Comparison of ENCODE assay signal across 1 cellular context in the genomic region with DNA sequence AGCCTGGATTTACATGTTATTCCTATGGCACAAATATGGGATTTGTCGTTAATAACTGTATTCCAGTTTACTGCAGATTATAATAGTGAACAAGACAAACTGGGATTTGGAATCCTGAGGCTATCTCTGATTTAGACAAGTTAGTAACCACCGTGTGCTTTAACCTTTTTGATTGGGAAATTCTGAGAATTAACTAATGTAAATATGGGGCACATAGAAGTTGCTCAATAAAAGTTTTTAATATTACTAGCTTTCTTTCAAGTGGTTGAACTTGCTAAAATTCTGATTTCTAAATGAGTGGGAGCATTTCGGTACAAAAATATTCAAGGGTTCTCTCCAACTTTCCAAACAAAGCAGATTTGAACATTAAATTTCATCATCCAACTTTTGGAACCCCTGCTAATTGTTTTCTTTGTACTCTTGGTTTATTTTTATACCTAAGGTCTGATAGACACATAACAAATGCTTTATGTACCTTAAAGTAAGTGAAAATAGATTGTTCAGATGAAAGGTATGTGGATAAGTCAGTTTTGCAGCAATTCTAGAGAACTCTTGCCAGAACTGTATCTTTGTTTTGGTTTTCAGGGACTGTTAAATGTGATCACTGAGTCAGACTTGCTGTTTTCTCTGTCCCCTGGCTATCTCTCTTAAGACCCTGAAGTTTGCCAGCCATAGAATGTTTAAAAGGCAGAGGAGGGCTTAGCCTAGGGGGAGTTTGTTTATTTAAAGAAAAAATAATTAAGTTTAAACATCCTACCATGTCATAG.
TF ChIP-seq lines count a peak whose summit lies in the region.

No MANE protein-coding gene starts in this region.

TF ChIP-seq in GM12878, 131 proteins besides CTCF, POLR2A, EP300 and RAD21:
- TF ChIP-seq MEF2B (IDR thresholded peaks at IDR 0.05; ENCODE audit: partially characterized antibody, poor library complexity, severe bottlenecking) (no peak), TCF7 (IDR thresholded peaks at IDR 0.05; ENCODE audit: borderline replicate concordance) (peak; percentile 73), JUNB (IDR thresholded peaks at IDR 0.05) (peak; percentile 32; the same call in 1 of the 2 replicates), RUNX3 (IDR thresholded peaks at IDR 0.05; ENCODE audit: low read length) (peak; percentile 27; the same call in 1 of the 2 replicates)
TF ChIP-seq in GM12878: peak in this region for 3.
